ENCODE assay signal across 16 cellular contexts in the genomic region with DNA sequence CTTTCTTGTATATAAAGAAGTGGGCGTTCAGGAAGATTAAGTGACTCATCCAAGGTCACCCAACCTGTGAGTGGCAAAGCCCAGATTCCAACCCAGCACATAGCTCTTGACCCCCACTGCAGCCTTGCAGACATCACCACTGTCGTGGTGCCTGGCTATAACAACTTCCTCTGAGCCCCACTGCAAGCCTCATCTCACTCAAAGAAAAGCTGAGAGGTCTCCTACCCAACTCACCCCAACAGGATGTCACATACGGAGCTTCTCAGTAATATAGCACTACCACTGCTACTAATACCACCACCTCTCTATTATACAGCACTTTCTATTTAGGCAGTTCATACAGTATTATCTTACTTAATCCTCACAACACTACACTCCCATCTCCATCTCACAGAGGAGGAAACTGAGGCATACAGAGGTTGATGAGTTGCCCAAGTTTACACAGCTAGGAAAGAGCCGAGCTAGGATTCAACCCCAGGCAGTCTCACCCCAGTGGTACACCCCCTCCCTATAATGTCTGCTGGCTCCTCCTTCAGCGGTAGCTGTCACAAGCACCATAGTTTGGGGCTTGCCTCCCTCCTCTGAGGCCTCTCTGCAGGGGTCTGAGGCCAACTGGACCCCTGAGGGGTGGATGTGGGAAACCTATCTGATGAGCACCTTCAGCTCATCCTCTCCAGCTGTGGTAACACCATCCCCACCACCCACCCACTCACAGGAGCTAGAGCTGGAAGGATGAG. TPM values are rescaled to one million over a fixed set of nuclear protein-coding genes. Genes with fewer than 3 reads are reported as not detected.
A peak's percentile ranks its signal among the peaks of the same experiment; 100 is the strongest.
DNase-seq lines count a peak whose midpoint lies in the region; ATAC-seq and TF ChIP-seq lines count a peak whose summit lies in the region.
"Had no signal": no experiment of that assay in that cellular context is flagged by ENCODE, and none has a peak within 500 bp of the region (broad histone marks: within the 10 kb centered on the region; RNA-seq: fewer than 3 reads in every experiment).

No MANE protein-coding gene starts in this region.

- H3K4me3 Mint-ChIP-seq in CD8-positive, alpha-beta T cell = no peak overlapping the region
- H3K4me3 Mint-ChIP-seq: endodermal cell, neural crest cell had no signal

- peaks cover 12% of the 10 kb centered on the region for H3K4me1 Mint-ChIP-seq in CD8-positive, alpha-beta T cell (ENCODE audit: low read depth)
- H3K4me1 Mint-ChIP-seq: endodermal cell had no signal

- H3K4me1 ChIP-seq in Karpas-422 (ENCODE audit: low read length) (peaks cover 99% of the 10 kb centered on the region), gastrocnemius medialis (peaks cover 100% of the 10 kb centered on the region in 2 donors)
- H3K4me1 ChIP-seq in CD8-positive, alpha-beta T cell (ENCODE audit: insufficient read depth, low read length) = peaks cover 14% of the 10 kb centered on the region

- H3K9me2 ChIP-seq in Karpas-422 (replicated peaks; ENCODE audit: insufficient read depth, low read length) = no peaks in the 10 kb centered on the region

- in situ Hi-C loops in gastrocnemius medialis (cut with MboI; ENCODE audit: low sequenced_read_pairs in 4 of 4) = no loop called here

- POLR2A ChIA-PET in CD8-positive, alpha-beta T cell (lab: Charles Lee) = no interaction called here

- DNase-seq in activated CD4-positive, CD25-positive, alpha-beta regulatory T cell (lab: John Stamatoyannopoulos, UW) = no peak
- DNase-seq in Karpas-422 = no peak
- DNase-seq in amniotic epithelial cell (ENCODE audit: low read depth) = peak; percentile 38
- DNase-seq in gastrocnemius medialis = no peak
- no peak for DNase-seq in MG63
- no peak for DNase-seq in CD8-positive, alpha-beta T cell
- no peak for DNase-seq in superior temporal gyrus (ENCODE audit: extremely low spot score)
- DNase-seq: 8988T, Calu3, endodermal cell, trophoblast cell had no signal

- H3K9me3 ChIP-seq in Karpas-422 (ENCODE audit: low read length) (no peaks in the 10 kb centered on the region), gastrocnemius medialis (no peaks in the 10 kb centered on the region), MG63 (no peaks in the 10 kb centered on the region)
- H3K9me3 ChIP-seq in CD8-positive, alpha-beta T cell (ENCODE audit: low read length) = no peaks in the 10 kb centered on the region
- H3K9me3 ChIP-seq: gastroesophageal sphincter had no signal

- H3K27ac Mint-ChIP-seq in CD8-positive, alpha-beta T cell = no peak overlapping the region
- H3K27ac Mint-ChIP-seq: endodermal cell had no signal

- peak overlapping the region; percentile 92 for H3K4me2 ChIP-seq in Karpas-422 (ENCODE audit: low read depth, low read length, poor library complexity, severe bottlenecking)

- H3K27ac ChIP-seq in Karpas-422 (ENCODE audit: low read length) (peak overlapping the region; percentile 99), gastrocnemius medialis (peak overlapping the region; percentile 97 to 99 (median 98))
- H3K27ac ChIP-seq in CD8-positive, alpha-beta T cell (ENCODE audit: low read depth, low read length) = no peak overlapping the region

- peaks cover 99% of the 10 kb centered on the region for H3K79me2 ChIP-seq in Karpas-422 (ENCODE audit: low read length)

- no peaks in the 10 kb centered on the region for H3K9me3 Mint-ChIP-seq in CD8-positive, alpha-beta T cell
- H3K9me3 Mint-ChIP-seq: endodermal cell, neural crest cell had no signal

- CTCF ChIA-PET in CD8-positive, alpha-beta T cell (lab: Charles Lee) = interaction anchor here (1.1 to 2.2 kb wide), 3 partner anchors 10 to 33 kb away, joined by 4 to 9 read pairs (median 4); a partner anchor contains a TSS

- H3K4me3 ChIP-seq in Karpas-422 (ENCODE audit: low read length) (peak overlapping the region; percentile 42; the same call in 1 of the 2 replicates), gastrocnemius medialis (no peak overlapping the region), MG63 (no peak overlapping the region)
- H3K4me3 ChIP-seq in CD8-positive, alpha-beta T cell (ENCODE audit: low read depth, low read length) = no peak overlapping the region
- H3K4me3 ChIP-seq: gastroesophageal sphincter had no signal

- peaks cover 19% of the 10 kb centered on the region; the same call in 1 of the 2 replicates for H4K20me1 ChIP-seq in Karpas-422 (ENCODE audit: insufficient read depth, low read depth, low read length)

- H2AFZ ChIP-seq in Karpas-422 (ENCODE audit: low read length) = no peak overlapping the region

- H3K9ac ChIP-seq in Karpas-422 (ENCODE audit: low read length) = peak overlapping the region; percentile 70

- peak; percentile 37 to 55 for ATAC-seq in activated CD4-positive, CD25-positive, alpha-beta regulatory T cell treated with anti-CD3 and anti-CD28 coated beads, Interleukin-2, amount 50 U/mL, for 24 hours
- ATAC-seq in gastrocnemius medialis = no peak
- no peak for ATAC-seq in CD8-positive, alpha-beta T cell
- ATAC-seq: gastroesophageal sphincter, Panc1 had no signal

- no peak for TF ChIP-seq CTCF in gastrocnemius medialis (IDR thresholded peaks at IDR 0.05 in 4 of 5, conservative IDR thresholded peaks at IDR 0.05 in 1 of 5)
- TF ChIP-seq CTCF in CD8-positive, alpha-beta T cell (IDR thresholded peaks at IDR 0.05) = no peak

- H3K36me3 ChIP-seq in Karpas-422 (ENCODE audit: insufficient read depth, low read length) (peaks cover 4% of the 10 kb centered on the region; the same call in 1 of the 2 replicates), gastrocnemius medialis (no peaks in the 10 kb centered on the region), MG63 (no peaks in the 10 kb centered on the region)
- no peaks in the 10 kb centered on the region for H3K36me3 ChIP-seq in CD8-positive, alpha-beta T cell (ENCODE audit: insufficient read depth, low read length)

- H3K27me3 Mint-ChIP-seq in CD8-positive, alpha-beta T cell (ENCODE audit: low read depth) = no peaks in the 10 kb centered on the region

- TF ChIP-seq POLR2A in gastrocnemius medialis (IDR thresholded peaks at IDR 0.05) = no peak

- no peaks in the 10 kb centered on the region for H3K36me3 Mint-ChIP-seq in CD8-positive, alpha-beta T cell

- H3K27me3 ChIP-seq in Karpas-422 (ENCODE audit: low read length) (no peaks in the 10 kb centered on the region), gastrocnemius medialis (no peaks in the 10 kb centered on the region), MG63 (no peaks in the 10 kb centered on the region)
- H3K27me3 ChIP-seq in CD8-positive, alpha-beta T cell (ENCODE audit: insufficient read depth, low read length) = no peaks in the 10 kb centered on the region
- H3K27me3 ChIP-seq: gastroesophageal sphincter had no signal

- intact Hi-C loops in gastrocnemius medialis (cut with DNase I; ENCODE audit: low total_unique reads) = no loop called here
- intact Hi-C loops in CD8-positive, alpha-beta T cell (cut with DNase I, micrococcal nuclease) = no loop called here

RNA-seq across cellular contexts. Expression of a gene that starts 19.5 kb away (rescaled TPM):
- 72.3 and 117 TPM in 2 replicates for total RNA-seq in Karpas-422 (2014; rRNA removed; shearing (Covaris generic); ENCODE audit: low replicate concordance)
- 100 to 1,000 TPM in 2 of 4 donors, 10 to 100 TPM in 2; 82.8 to 121 (median 93.3) TPM for total RNA-seq in gastrocnemius medialis
- total RNA-seq in MG63 (2014; rRNA removed; shearing (Covaris generic); ENCODE audit: low replicate concordance) = 4.4 and 5.2 TPM in 2 replicates
- 10 to 100 TPM; 10.2 to 12.7 TPM for total RNA-seq in CD8-positive, alpha-beta T cell

RNA-seq across cellular contexts. Expression of a gene that starts 31.2 kb away (rescaled TPM):
- total RNA-seq in Karpas-422 (2014; rRNA removed; shearing (Covaris generic); ENCODE audit: low replicate concordance) = not detected in 2 replicates
- not detected for total RNA-seq in gastrocnemius medialis
- not detected in 2 replicates for total RNA-seq in MG63 (2014; rRNA removed; shearing (Covaris generic); ENCODE audit: low replicate concordance)
- total RNA-seq in CD8-positive, alpha-beta T cell = not detected
- total RNA-seq: Calu3, endodermal cell, kidney epithelial cell, neural crest cell had no signal

Comparison
In these comparisons a context has a peak if more than half of its experiments do, and no peak if none do; other contexts are left out.
1. ATAC-seq: peak in activated CD4-positive, CD25-positive, alpha-beta regulatory T cell treated with anti-CD3 and anti-CD28 coated beads, Interleukin-2, amount 50 U/mL, for 24 hours (2 of 2); none in gastrocnemius medialis (0 of 2) and CD8-positive, alpha-beta T cell (single experiment).